Comparison of ENCODE assay signal across 8 cellular contexts in the genomic region with DNA sequence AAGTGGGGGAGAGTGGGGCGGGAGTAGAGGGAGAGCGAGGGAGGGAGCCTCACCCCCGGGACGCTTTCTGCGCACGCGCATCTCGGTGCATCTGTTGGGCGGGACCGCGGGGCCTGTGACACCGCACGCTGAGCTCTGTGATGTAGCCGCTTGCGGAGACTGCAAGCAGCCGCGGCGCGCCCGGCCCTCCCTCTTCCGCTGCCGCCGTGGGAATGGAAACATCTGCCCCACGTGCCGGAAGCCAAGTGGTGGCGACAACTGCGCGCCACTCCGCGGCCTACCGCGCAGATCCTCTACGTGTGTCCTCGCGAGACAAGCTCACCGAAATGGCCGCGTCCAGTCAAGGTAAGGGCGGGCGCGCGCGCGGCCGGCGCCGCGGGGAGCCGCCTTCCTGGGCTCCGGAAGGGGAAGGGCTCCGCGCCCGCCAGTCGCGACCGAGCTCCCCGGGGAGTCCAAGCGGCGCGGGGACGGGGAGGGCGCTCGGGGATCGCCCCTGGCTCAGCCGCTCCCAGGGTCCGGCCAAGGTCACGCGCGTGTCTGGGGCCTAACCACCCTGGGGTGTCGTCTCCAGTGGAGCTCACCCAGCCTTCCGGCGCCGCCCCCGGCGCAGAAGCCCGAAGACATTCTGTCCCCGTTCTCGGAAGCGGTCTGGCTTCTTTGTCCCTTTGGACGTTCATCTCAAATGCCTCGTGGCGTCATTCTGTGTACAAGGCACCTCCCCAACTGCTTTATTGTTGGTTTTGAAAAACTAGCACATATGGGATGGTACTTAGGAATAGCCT. TPM values are rescaled to one million over a fixed set of nuclear protein-coding genes. Genes with fewer than 3 reads are reported as not detected.
A peak's percentile ranks its signal among the peaks of the same experiment; 100 is the strongest.
DNase-seq lines count a peak whose midpoint lies in the region; ATAC-seq and TF ChIP-seq lines count a peak whose summit lies in the region.

A gene with protein sequence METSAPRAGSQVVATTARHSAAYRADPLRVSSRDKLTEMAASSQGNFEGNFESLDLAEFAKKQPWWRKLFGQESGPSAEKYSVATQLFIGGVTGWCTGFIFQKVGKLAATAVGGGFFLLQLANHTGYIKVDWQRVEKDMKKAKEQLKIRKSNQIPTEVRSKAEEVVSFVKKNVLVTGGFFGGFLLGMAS (plus strand): TSS at position 118 of the 782 bp plus-strand sequence. CDS start 95 bp downstream, at position 213.

- ATAC-seq in DND-41 (ENCODE audit: insufficient read depth, low read depth), result peak; percentile 90
- peak; percentile 89 for ATAC-seq in GM21825 (IDR thresholded peaks at IDR 0.05; ENCODE audit: unreplicated experiment)
- ATAC-seq in esophagus mucosa, result peak; percentile 95

- peak within 1 kb of the TSS; percentile 95 for H3K27ac ChIP-seq in DND-41 (ENCODE audit: low read length)
- peak within 1 kb of the TSS; percentile 98 for H3K27ac ChIP-seq in KOPT-K1 (ENCODE audit: low read depth, low read length, poor library complexity, severe bottlenecking)
- peak within 1 kb of the TSS; percentile 90 to 99 (median 97) for H3K27ac ChIP-seq in Peyer's patch
- peak within 1 kb of the TSS; percentile 99 for H3K27ac ChIP-seq in muscle layer of duodenum (ENCODE audit: low read length)

- TF ChIP-seq POLR2A in Peyer's patch (IDR thresholded peaks at IDR 0.05), result peak; percentile 47 to 63

- H3K27me3 ChIP-seq in DND-41 (ENCODE audit: insufficient read depth, low read length, poor library complexity) (no peaks in the 10 kb centered on the region), Peyer's patch (no peaks in the 10 kb centered on the region), muscle layer of duodenum (ENCODE audit: low read depth, low read length) (no peaks in the 10 kb centered on the region)

- no peaks in the 10 kb centered on the region for H4K20me1 ChIP-seq in DND-41 (ENCODE audit: insufficient read depth, low read length)

- H3K36me3 ChIP-seq in DND-41 (ENCODE audit: insufficient read depth, low read length) (no peaks in the 10 kb centered on the region; the same call in 1 of the 2 replicates), KOPT-K1 (ENCODE audit: insufficient read depth, low read length) (no peaks in the 10 kb centered on the region), Peyer's patch (no peaks in the 10 kb centered on the region), muscle layer of duodenum (ENCODE audit: control insufficient read depth in 1 of 2, insufficient read depth in 2 of 2, low read length in 2 of 2) (peaks cover 0 to 5% of the 10 kb centered on the region in 2 donors)

- peak within 1 kb of the TSS; percentile 96 for H2AFZ ChIP-seq in DND-41 (ENCODE audit: low read depth, low read length)

- peaks cover 41% of the 10 kb centered on the region for H3K79me2 ChIP-seq in DND-41 (ENCODE audit: insufficient read depth, low read length)

- peak within 1 kb of the TSS; percentile 97 to 98 for H3K4me3 ChIP-seq in DND-41 (ENCODE audit: low read depth in 1 of 2, low read length in 2 of 2)
- peak within 1 kb of the TSS; percentile 55 to 73 (median 64) for H3K4me3 ChIP-seq in Peyer's patch
- peak within 1 kb of the TSS; percentile 69 to 91 for H3K4me3 ChIP-seq in muscle layer of duodenum (ENCODE audit: low read depth in 1 of 2, low read length in 2 of 2)

- H3K4me2 ChIP-seq in DND-41 (ENCODE audit: insufficient read depth, low read length), result peak within 1 kb of the TSS; percentile 74

- DNase-seq in DND-41 (peak; percentile 96), Peyer's patch (peak; percentile 88 to 97 (median 91))
- peak; percentile 90 to 93 for DNase-seq in activated T-cell treated with anti-CD3 and anti-CD28 coated beads, Interleukin-2, amount 50 U/mL, for 48 hours
- peak; percentile 90 to 93 for DNase-seq in stimulated activated CD8-positive, alpha-beta memory T cell treated with anti-CD3 and anti-CD28 coated beads, Interleukin-7, amount 100 ng/mL, for 4 hours (ENCODE audit: low read depth in 2 of 2)

- TF ChIP-seq CTCF in DND-41 (IDR thresholded peaks at IDR 0.05; ENCODE audit: borderline replicate concordance, extremely low read depth, low read length, poor library complexity, severe bottlenecking), result no peak
- TF ChIP-seq CTCF in Peyer's patch (IDR thresholded peaks at IDR 0.05), result no peak

- H3K9ac ChIP-seq in DND-41 (ENCODE audit: low read depth, low read length), result peak within 1 kb of the TSS; percentile 91

- H3K9me3 ChIP-seq in DND-41 (ENCODE audit: insufficient read depth, low read length, severe bottlenecking) (no peaks in the 10 kb centered on the region), KOPT-K1 (ENCODE audit: insufficient read depth, low read length, poor library complexity, severe bottlenecking) (no peaks in the 10 kb centered on the region), Peyer's patch (no peaks in the 10 kb centered on the region), muscle layer of duodenum (ENCODE audit: control insufficient read depth in 1 of 2, low read length in 2 of 2) (no peaks in the 10 kb centered on the region)

- H3K4me1 ChIP-seq in DND-41 (ENCODE audit: insufficient read depth, low read length) (peaks cover 22% of the 10 kb centered on the region), Peyer's patch (peaks cover 0 to 9% (median 0%) of the 10 kb centered on the region in 4 donors), muscle layer of duodenum (ENCODE audit: control insufficient read depth in 1 of 2, insufficient read depth in 2 of 2, low read length in 2 of 2) (no peaks in the 10 kb centered on the region)

RNA-seq across cellular contexts. Expression of the gene that starts here (rescaled TPM):
- total RNA-seq in Peyer's patch (10 to 100 TPM; 20.7 to 41.7 (median 35.1) TPM), esophagus mucosa (30.9 TPM)

Comparison
In these comparisons a context has a peak if more than half of its experiments do, and no peak if none do; other contexts are left out.
1. Peak in every context shown above with its lines: DNase-seq, ATAC-seq, H3K4me3 ChIP-seq and H3K27ac ChIP-seq.